Comparison of ENCODE assay signal across 1 cellular context in the genomic region with DNA sequence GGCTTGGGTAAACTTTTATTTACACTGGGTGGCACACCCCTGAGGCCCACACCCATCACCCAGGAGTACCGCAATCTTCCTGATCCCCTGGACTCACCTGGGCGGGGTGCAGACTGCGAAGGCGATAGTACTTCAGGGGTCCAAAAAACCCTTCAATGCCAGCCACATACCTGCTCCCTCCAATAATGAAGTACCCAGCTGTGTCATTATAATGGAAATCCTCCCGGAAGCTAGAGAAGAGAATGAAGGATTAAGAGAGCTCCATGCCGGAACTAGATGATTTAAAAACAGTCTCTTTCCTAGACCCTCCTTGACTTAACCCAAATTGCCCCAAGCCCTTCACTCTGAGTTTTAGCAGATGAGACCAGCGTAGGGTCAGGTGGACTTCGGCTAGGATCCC.
TF ChIP-seq lines count a peak whose summit lies in the region.

No MANE protein-coding gene starts in this region.

TF ChIP-seq in H1, 55 proteins besides CTCF, POLR2A, EP300 and RAD21:
- TF ChIP-seq TEAD4 (IDR thresholded peaks at IDR 0.05; ENCODE audit: low read depth, low read length), result peak; percentile 57; the same call in 1 of the 2 replicates
- TF ChIP-seq BCL11A (IDR thresholded peaks at IDR 0.05; ENCODE audit: low read depth in 2 of 2, low read length in 2 of 2), result peak; percentile 51 to 73
- 0 out of 2 replicates have a peak, but pooled peaks have one; percentile 36 for TF ChIP-seq SP1 (IDR thresholded peaks at IDR 0.05; ENCODE audit: low read depth, low read length)
- peak; percentile 70; the same call in 1 of the 2 replicates for TF ChIP-seq POU5F1 (IDR thresholded peaks at IDR 0.05; ENCODE audit: low read depth, low read length)
- no peak for TF ChIP-seq SP4 (IDR thresholded peaks at IDR 0.05; ENCODE audit: low read length)
